ENCODE assay signal across 28 cellular contexts in the genomic region with DNA sequence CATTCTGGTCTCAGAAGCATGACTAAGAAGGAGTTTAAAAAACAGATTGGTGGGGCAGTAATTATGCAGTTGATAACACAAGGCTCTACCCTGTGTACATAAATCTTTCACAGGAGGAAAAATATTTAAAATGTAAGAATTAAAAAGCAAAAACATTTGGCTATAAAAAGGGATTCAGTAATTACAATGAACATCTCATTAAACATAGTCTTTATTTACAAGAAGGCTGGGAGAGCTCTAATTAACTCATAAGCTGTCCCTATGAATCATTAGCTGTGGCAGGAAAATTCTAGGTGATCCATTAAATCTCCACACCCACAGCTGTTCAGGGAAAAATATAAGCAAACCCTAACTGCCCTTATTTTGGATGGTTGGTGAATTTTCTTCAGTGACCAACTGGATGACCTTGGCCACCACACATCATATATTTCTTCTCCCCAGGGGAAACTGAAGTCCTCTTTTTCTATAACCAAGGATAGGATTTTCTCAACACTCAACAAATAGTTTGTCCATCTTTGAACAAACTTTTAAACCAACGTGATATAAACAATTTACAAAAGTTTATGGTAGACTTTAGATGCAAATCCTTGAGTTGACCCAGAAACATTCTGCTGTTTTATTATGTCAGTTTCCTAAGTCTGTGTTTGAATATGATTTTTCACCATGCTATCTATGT.
"Had no signal": no experiment of that assay in that cellular context is flagged by ENCODE, and none has a peak within 500 bp of the region (broad histone marks: within the 10 kb centered on the region; RNA-seq: fewer than 3 reads in every experiment).

No MANE protein-coding gene starts in this region.

- H3K9me3 ChIP-seq: breast epithelium, pancreas, prostate gland, sigmoid colon, thyroid gland, upper lobe of right lung had no signal

- H3K4me3 ChIP-seq: breast epithelium, pancreas, prostate gland, sigmoid colon, thyroid gland, upper lobe of right lung had no signal

- H3K27ac ChIP-seq: breast epithelium, pancreas, prostate gland, sigmoid colon, thyroid gland, upper lobe of right lung had no signal

- H3K27me3 ChIP-seq: breast epithelium, pancreas, sigmoid colon, thyroid gland, upper lobe of right lung had no signal

- H3K4me1 ChIP-seq: breast epithelium, pancreas, prostate gland, sigmoid colon, upper lobe of right lung had no signal

- H3K36me3 ChIP-seq: breast epithelium, pancreas, prostate gland, sigmoid colon, thyroid gland, upper lobe of right lung had no signal

- DNase-seq: activated CD4-positive, alpha-beta memory T cell treated with anti-CD3 and anti-CD28 coated beads for 36 hours; activated CD4-positive, alpha-beta T cell treated with anti-CD3 and anti-CD28 coated beads, Interleukin-2, amount 10 ng/mL, durations not matched to agents 24 days and 14 days; activated CD4-positive, CD25-positive, alpha-beta regulatory T cell treated with anti-CD3 and anti-CD28 coated beads, Interleukin-2, amount 50 U/mL, for 72 hours; activated CD8-positive, alpha-beta memory T cell treated with anti-CD3 and anti-CD28 coated beads, Interleukin-2, amount 50 U/mL, for 4 hours; activated gamma-delta T cell; activated naive CD4-positive, alpha-beta T cell treated with anti-CD3 and anti-CD28 coated beads, Interleukin-2, amount 50 U/mL, for 16 hours; activated T-cell treated with anti-CD3 and anti-CD28 coated beads, Interleukin-2, amount 50 U/mL, for 1 hour; amygdala; central memory CD4-positive, alpha-beta T cell; foreskin melanocyte; islet precursor cell; left cardiac atrium; left ventricle myocardium superior; naive B cell; pancreas; sigmoid colon; small intestine; stimulated activated CD4-positive, alpha-beta T cell treated with anti-CD3 and anti-CD28 coated beads, Interleukin-1b, Interleukin-23, amount 100 ng/mL, for 48 hours; stimulated activated CD4-positive, alpha-beta T cell treated with anti-CD3 and anti-CD28 coated beads, Interleukin-4, amount 100 ng/mL, for 4 hours; stimulated activated CD8-positive, alpha-beta memory T cell treated with anti-CD3 and anti-CD28 coated beads, Interleukin-4, amount 100 ng/mL, for 48 hours; stimulated activated naive CD8-positive, alpha-beta T cell treated with anti-CD3 and anti-CD28 coated beads, Interleukin-15, amount 100 ng/mL, for 72 hours; substantia nigra; T-helper 17 cell; T1000; thyroid gland; upper lobe of right lung had no signal
